ENCODE assay signal across 8 cellular contexts in the genomic region with DNA sequence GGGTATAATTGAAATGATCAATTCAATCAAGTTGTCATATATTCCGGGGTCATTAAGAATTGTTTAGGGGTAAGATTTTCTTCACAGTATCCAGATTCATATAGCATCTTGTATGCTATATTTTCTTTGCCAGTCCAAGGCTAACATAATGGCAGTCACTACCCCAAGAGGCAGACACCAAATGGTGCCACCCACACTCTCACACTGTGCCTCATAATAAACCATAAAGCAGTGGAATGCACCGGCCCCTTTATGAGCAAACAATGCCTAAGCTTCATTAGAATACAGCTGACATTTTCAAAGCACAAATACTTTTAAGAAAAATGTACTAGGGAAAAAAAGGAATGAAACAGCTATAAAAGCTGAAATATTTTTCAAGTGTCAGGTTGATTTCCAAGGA.
DNase-seq lines count a peak whose midpoint lies in the region; ATAC-seq and TF ChIP-seq lines count a peak whose summit lies in the region.

No MANE protein-coding gene starts in this region.

- BruUV-seq in IMR-90 (replicated peaks; lab: Mats Ljungman, UMichigan), result no TSS peak

- CTCF ChIA-PET in IMR-90 (lab: Yijun Ruan, JAX), result no interaction called here

- WGBS in IMR-90 (ENCODE audit: extremely low coverage in 2 of 2, insufficient read length in 1 of 2), 2 experiments, result no CpG with 5 or more reads among the region's 2 CpGs
- 0 to 3% methylated on average over 2 of the region's 2 CpGs for WGBS in esophagus squamous epithelium, 2 donors
- no CpG with 5 or more reads among the region's 2 CpGs for WGBS in neuronal stem cell (ENCODE audit: extremely low coverage in 2 of 2, insufficient read length in 2 of 2, insufficient replicate concordance in 1 of 2), 2 donors
- WGBS in lower leg skin, 2 donors, result 2 to 5% methylated on average over 2 of the region's 2 CpGs

- H2AK9ac ChIP-seq in IMR-90 (replicated peaks; ENCODE audit: low read depth, low read length, poor library complexity), result no peak overlapping the region

- no peaks in the 10 kb centered on the region for H3K36me3 Mint-ChIP-seq in T-helper 2 cell treated with Interferon-gamma antibody and Interleukin-4, amounts not matched to agents 5 μg/mL and 100 μg/mL, for 36 hours (ENCODE audit: low read depth)

- H3K9ac ChIP-seq in IMR-90 (ENCODE audit: low read depth, low read length) (no peak overlapping the region), neuronal stem cell (ENCODE audit: low read depth, low read length, poor library complexity) (no peak overlapping the region)

- H2AK5ac ChIP-seq in IMR-90 (ENCODE audit: low read depth, low read length) (no peak overlapping the region), neuronal stem cell (ENCODE audit: low read depth, low read length) (no peak overlapping the region)

- H3K9me3 Mint-ChIP-seq in T-helper 2 cell treated with Interferon-gamma antibody and Interleukin-4, amounts not matched to agents 5 μg/mL and 100 μg/mL, for 36 hours, result no peaks in the 10 kb centered on the region

- no peak overlapping the region for H3K18ac ChIP-seq in IMR-90 (ENCODE audit: low read depth, low read length)
- no peak overlapping the region for H3K18ac ChIP-seq in neuronal stem cell (ENCODE audit: low read length)

- peak; percentile 58 for ATAC-seq in GM19328 (IDR thresholded peaks at IDR 0.05; ENCODE audit: unreplicated experiment)
- ATAC-seq in IMR-90 (ENCODE audit: low read depth), result peak; percentile 82

- peak overlapping the region; percentile 90 for H3K4me3 Mint-ChIP-seq in T-helper 2 cell treated with Interferon-gamma antibody and Interleukin-4, amounts not matched to agents 5 μg/mL and 100 μg/mL, for 36 hours

- H4K8ac ChIP-seq in IMR-90 (ENCODE audit: low read depth in 2 of 2, low read length in 2 of 2) (no peak overlapping the region), neuronal stem cell (ENCODE audit: low read depth, low read length) (no peak overlapping the region)

- H3K4ac ChIP-seq in IMR-90 (ENCODE audit: low read depth, low read length) (no peak overlapping the region), neuronal stem cell (ENCODE audit: low read length) (no peak overlapping the region)

- H3K9me3 ChIP-seq in IMR-90 (ENCODE audit: control insufficient read depth, insufficient read depth, low read length), result no peaks in the 10 kb centered on the region
- H3K9me3 ChIP-seq in esophagus squamous epithelium, result no peaks in the 10 kb centered on the region
- H3K9me3 ChIP-seq in neuronal stem cell (replicated peaks in 1 of 2; ENCODE audit: control insufficient read depth in 2 of 2, insufficient read depth in 1 of 2, low read depth in 1 of 2, low read length in 2 of 2), result peaks cover 0 to 6% of the 10 kb centered on the region in 2 donors

- no peak overlapping the region for H2BK12ac ChIP-seq in neuronal stem cell (ENCODE audit: low read length)

- H3K14ac ChIP-seq in IMR-90 (replicated peaks; ENCODE audit: low read depth, low read length), result 0 out of 2 replicates have a peak overlapping the region, but pooled peaks have one; percentile 36
- H3K14ac ChIP-seq in neuronal stem cell (ENCODE audit: low read length), result no peak overlapping the region

- H3K4me3 ChIP-seq in IMR-90 (ENCODE audit: insufficient read depth, low read depth, low read length), result peak overlapping the region; percentile 50
- peak overlapping the region; percentile 18 to 65 (median 47) for H3K4me3 ChIP-seq in esophagus squamous epithelium
- H3K4me3 ChIP-seq in neuronal stem cell (ENCODE audit: low read length in 2 of 2), result peak overlapping the region; percentile 55 to 80
- no peak overlapping the region for H3K4me3 ChIP-seq in lower leg skin (ENCODE audit: low read depth, poor library complexity, severe bottlenecking)

- peaks cover 16% of the 10 kb centered on the region for H3K4me1 Mint-ChIP-seq in T-helper 2 cell treated with Interferon-gamma antibody and Interleukin-4, amounts not matched to agents 5 μg/mL and 100 μg/mL, for 36 hours (ENCODE audit: low read depth)

- H2BK120ac ChIP-seq in IMR-90 (ENCODE audit: low read depth, low read length) (no peak overlapping the region), neuronal stem cell (ENCODE audit: low read depth, low read length) (no peak overlapping the region)

- H4K5ac ChIP-seq in IMR-90 (ENCODE audit: low read depth, low read length), result no peak overlapping the region

- dilution Hi-C loops in IMR-90 (cut with HindIII; ENCODE audit: low sequenced_read_pairs, unreplicated experiment), result no loop called here

- POLR2A ChIA-PET in IMR-90 (lab: Charles Lee; ENCODE audit: unreplicated experiment), result no interaction called here

- intact Hi-C loops in IMR-90 (cut with micrococcal nuclease), result no loop called here
- intact Hi-C loops in esophagus squamous epithelium (cut with DNase I), result no loop called here
- intact Hi-C loops in lower leg skin (cut with DNase I; ENCODE audit: low total_unique reads), result no loop called here

- in situ Hi-C loops in IMR-90 (cut with MboI; ENCODE audit: low sequenced_read_pairs), result no loop called here

- H3K27me3 ChIP-seq in IMR-90 (ENCODE audit: control insufficient read depth, insufficient read depth, low read length), result no peaks in the 10 kb centered on the region
- H3K27me3 ChIP-seq in esophagus squamous epithelium, result no peaks in the 10 kb centered on the region
- no peaks in the 10 kb centered on the region for H3K27me3 ChIP-seq in neuronal stem cell (ENCODE audit: control insufficient read depth in 3 of 3, insufficient read depth in 3 of 3, low read depth in 1 of 3, low read length in 3 of 3)

- no peaks in the 10 kb centered on the region for H4K20me1 ChIP-seq in IMR-90 (ENCODE audit: insufficient read depth, low read length)

- H3K27ac ChIP-seq in IMR-90 (ENCODE audit: insufficient read depth, low read length), result no peak overlapping the region
- H3K27ac ChIP-seq in esophagus squamous epithelium, result peak overlapping the region in 3 of 4 donors; percentile 33 to 49 (median 49)
- H3K27ac ChIP-seq in neuronal stem cell (replicated peaks; ENCODE audit: low read length), result no peak overlapping the region

- TF ChIP-seq CTCF in IMR-90 (conservative IDR thresholded peaks at IDR 0.05; ENCODE audit: low read depth, low read length), result no peak
- no peak for TF ChIP-seq CTCF in esophagus squamous epithelium (IDR thresholded peaks at IDR 0.05)
- TF ChIP-seq CTCF in lower leg skin (IDR thresholded peaks at IDR 0.05), result no peak

- no peak overlapping the region for H3K56ac ChIP-seq in IMR-90 (ENCODE audit: extremely low read depth, insufficient read depth, low read length)

- no peak for TF ChIP-seq RAD21 in IMR-90 (IDR thresholded peaks at IDR 0.05; ENCODE audit: low read length)

- H3K27ac Mint-ChIP-seq in T-helper 2 cell treated with Interferon-gamma antibody and Interleukin-4, amounts not matched to agents 5 μg/mL and 100 μg/mL, for 36 hours, result peak overlapping the region; percentile 49

- H3K27me3 Mint-ChIP-seq in T-helper 2 cell treated with Interferon-gamma antibody and Interleukin-4, amounts not matched to agents 5 μg/mL and 100 μg/mL, for 36 hours (ENCODE audit: low read depth), result no peaks in the 10 kb centered on the region

- H3K36me3 ChIP-seq in IMR-90 (ENCODE audit: control insufficient read depth, insufficient read depth, low read length) (no peaks in the 10 kb centered on the region), esophagus squamous epithelium (no peaks in the 10 kb centered on the region), neuronal stem cell (replicated peaks in 1 of 2; ENCODE audit: control insufficient read depth in 2 of 2, insufficient read depth in 2 of 2, low read length in 2 of 2) (peaks cover 0 to 20% of the 10 kb centered on the region in 2 donors)

- H4K91ac ChIP-seq in IMR-90 (ENCODE audit: insufficient read depth, low read depth, low read length), result no peak overlapping the region
- no peak overlapping the region for H4K91ac ChIP-seq in neuronal stem cell (ENCODE audit: low read depth, low read length, poor library complexity)

- no peaks in the 10 kb centered on the region for H3K4me1 ChIP-seq in IMR-90 (ENCODE audit: control insufficient read depth, insufficient read depth, low read length)
- H3K4me1 ChIP-seq in esophagus squamous epithelium, result peaks cover 4 to 27% (median 8%) of the 10 kb centered on the region in 3 donors
- peaks cover 0 to 2% of the 10 kb centered on the region in 2 donors for H3K4me1 ChIP-seq in neuronal stem cell (ENCODE audit: control insufficient read depth in 2 of 2, insufficient read depth in 1 of 2, low read depth in 1 of 2, low read length in 2 of 2)

- H3K23ac ChIP-seq in IMR-90 (ENCODE audit: low read depth, low read length), result no peak overlapping the region; the same call in 1 of the 2 replicates
- no peak overlapping the region for H3K23ac ChIP-seq in neuronal stem cell (ENCODE audit: low read depth, low read length, poor library complexity)

- DNase-seq in COR-L47 (lab: John Stamatoyannopoulos, UW) (peak; percentile 21), IMR-90 (no peak), esophagus squamous epithelium (lab: John Stamatoyannopoulos, UW) (no peak), neuronal stem cell (ENCODE audit: low spot score) (peak; percentile 40), lower leg skin (ENCODE audit: low spot score in 2 of 2) (no peak), cerebellum (ENCODE audit: low spot score) (no peak)
- DNase-seq in T-helper 2 cell treated with Interferon-gamma antibody and Interleukin-4, amounts not matched to agents 5 μg/mL and 100 μg/mL, for 36 hours (ENCODE audit: low spot score), result peak; percentile 45

- H2AFZ ChIP-seq in IMR-90 (replicated peaks; ENCODE audit: low read length, poor library complexity) (peak overlapping the region; percentile 74), neuronal stem cell (ENCODE audit: low read length) (no peak overlapping the region)

- H2BK15ac ChIP-seq in IMR-90 (ENCODE audit: low read depth, low read length), result no peak overlapping the region
- no peak overlapping the region for H2BK15ac ChIP-seq in neuronal stem cell (ENCODE audit: low read length)

- TF ChIP-seq POLR2A in IMR-90 (IDR thresholded peaks at IDR 0.05; ENCODE audit: low read depth, low read length), result no peak
- TF ChIP-seq POLR2A in esophagus squamous epithelium (IDR thresholded peaks at IDR 0.05), result no peak
- TF ChIP-seq POLR2A in lower leg skin (IDR thresholded peaks at IDR 0.05), result no peak

- H3K79me1 ChIP-seq in IMR-90 (ENCODE audit: low read depth in 1 of 2, low read length in 2 of 2) (peaks cover 0 to 4% of the 10 kb centered on the region in 2 experiments; a peak in 1 of 4 replicates), neuronal stem cell (ENCODE audit: low read depth, low read length) (no peaks in the 10 kb centered on the region)

- H2BK5ac ChIP-seq in IMR-90 (ENCODE audit: low read depth, low read length, poor library complexity, severe bottlenecking) (no peak overlapping the region), neuronal stem cell (ENCODE audit: low read length) (no peak overlapping the region)

- no peak overlapping the region for H2BK20ac ChIP-seq in IMR-90 (ENCODE audit: low read depth, low read length)

- no peaks in the 10 kb centered on the region for H3K9me1 ChIP-seq in IMR-90 (ENCODE audit: insufficient read depth, low read length)

- H3K4me2 ChIP-seq in IMR-90 (ENCODE audit: low read depth, low read length) (peak overlapping the region; percentile 78), neuronal stem cell (ENCODE audit: insufficient read depth, low read length, poor library complexity, severe bottlenecking) (no peak overlapping the region)

TF ChIP-seq in IMR-90, 13 proteins besides CTCF, POLR2A, EP300 and RAD21:
- TF ChIP-seq BHLHE40 (IDR thresholded peaks at IDR 0.05; ENCODE audit: low read depth, low read length) (no peak), RFX5 (IDR thresholded peaks at IDR 0.05; ENCODE audit: low read depth, low read length) (no peak)

Comparison
In these comparisons a context has a peak if more than half of its experiments do, and no peak if none do; other contexts are left out.
1. DNase-seq: peak in COR-L47 (single experiment), T-helper 2 cell treated with Interferon-gamma antibody and Interleukin-4, amounts not matched to agents 5 μg/mL and 100 μg/mL, for 36 hours (single experiment) and neuronal stem cell (single experiment); none in IMR-90 (single experiment), esophagus squamous epithelium (single experiment), lower leg skin (0 of 2) and cerebellum (single experiment).
2. H3K27ac ChIP-seq: peak in esophagus squamous epithelium (3 of 4); none in IMR-90 (single experiment) and neuronal stem cell (single experiment).